Comparison of ENCODE assay signal across 12 cellular contexts in the genomic region with DNA sequence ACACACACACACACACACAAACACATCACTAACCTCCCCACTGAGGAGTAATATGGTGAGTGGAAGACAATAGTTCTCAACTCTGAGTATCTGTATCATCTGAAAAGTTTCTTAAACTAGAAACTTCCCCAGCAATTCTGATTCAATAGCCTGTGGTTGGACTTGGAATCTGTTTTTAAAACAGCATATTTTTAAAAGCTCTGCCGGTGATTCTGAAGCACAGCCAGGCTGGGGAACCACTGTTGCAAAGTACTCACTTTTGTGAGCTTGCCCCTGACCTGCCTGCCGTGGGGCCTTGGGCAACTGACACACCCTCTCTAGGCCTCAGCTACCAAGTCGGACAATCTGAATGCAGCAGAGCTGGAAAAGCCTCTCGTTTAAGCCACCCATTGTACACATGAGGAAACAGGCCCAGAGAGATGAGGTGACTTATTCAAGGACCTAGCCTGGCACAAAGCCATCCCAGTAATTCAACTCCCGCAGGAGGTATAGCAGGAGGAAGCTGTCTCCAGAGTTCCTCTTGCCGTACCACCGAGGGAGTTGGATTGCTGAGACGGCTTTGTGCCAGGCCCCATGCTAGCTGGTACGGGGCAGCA. TPM values are rescaled to one million over a fixed set of nuclear protein-coding genes. Genes with fewer than 3 reads are reported as not detected.
A peak's percentile ranks its signal among the peaks of the same experiment; 100 is the strongest.
DNase-seq lines count a peak whose midpoint lies in the region; TF ChIP-seq lines count a peak whose summit lies in the region.
"Had no signal": no experiment of that assay in that cellular context is flagged by ENCODE, and none has a peak within 500 bp of the region (broad histone marks: within the 10 kb centered on the region; RNA-seq: fewer than 3 reads in every experiment).

No MANE protein-coding gene starts in this region.

- H3K79me2 ChIP-seq in osteoblast (ENCODE audit: insufficient read depth, low read length) = no peaks in the 10 kb centered on the region

- in situ Hi-C loops in transverse colon (cut with MboI; ENCODE audit: low pct_ligation_motif_present in 1 of 4, low pct_unique_long_range_greater_than_20kb in 1 of 4, low sequenced_read_pairs in 3 of 4) = no loop called here

- no peak for TF ChIP-seq EP300 in Ishikawa (IDR thresholded peaks at IDR 0.05; ENCODE audit: borderline replicate concordance)
- TF ChIP-seq EP300 in transverse colon (IDR thresholded peaks at IDR 0.05; ENCODE audit: low read depth) = no peak

- no peak for TF ChIP-seq CTCF in endothelial cell (IDR thresholded peaks at IDR 0.05; ENCODE audit: unreplicated experiment)
- TF ChIP-seq CTCF in transverse colon (IDR thresholded peaks at IDR 0.05) = no peak
- TF ChIP-seq CTCF in osteoblast (IDR thresholded peaks at IDR 0.05; ENCODE audit: extremely low read depth, low read depth, low read length) = no peak
- no peak for TF ChIP-seq CTCF in uterus (IDR thresholded peaks at IDR 0.05)

- H3K4me1 ChIP-seq in transverse colon = peaks cover 0 to 10% (median 3%) of the 10 kb centered on the region in 4 donors
- H3K4me1 ChIP-seq in osteoblast (ENCODE audit: insufficient read depth, low read length) = no peaks in the 10 kb centered on the region
- H3K4me1 ChIP-seq in uterus = no peaks in the 10 kb centered on the region

- H3K27me3 Mint-ChIP-seq in endothelial cell (ENCODE audit: unreplicated experiment) = peaks cover 13% of the 10 kb centered on the region

- H3K27me3 ChIP-seq in transverse colon (no peaks in the 10 kb centered on the region), osteoblast (ENCODE audit: insufficient read depth, low read length) (no peaks in the 10 kb centered on the region), uterus (no peaks in the 10 kb centered on the region)

- H3K36me3 ChIP-seq in transverse colon = no peaks in the 10 kb centered on the region
- no peaks in the 10 kb centered on the region for H3K36me3 ChIP-seq in osteoblast (ENCODE audit: insufficient read depth, low read length)
- H3K36me3 ChIP-seq in uterus = no peaks in the 10 kb centered on the region

- H3K4me1 Mint-ChIP-seq in endothelial cell (ENCODE audit: unreplicated experiment) = peaks cover 14% of the 10 kb centered on the region

- H3K4me3 ChIP-seq in transverse colon (no peak overlapping the region), osteoblast (ENCODE audit: insufficient read depth, low read length) (no peak overlapping the region), uterus (no peak overlapping the region)

- H4K20me1 ChIP-seq in osteoblast (ENCODE audit: insufficient read depth, low read length) = peaks cover 4% of the 10 kb centered on the region

- peak; percentile 83 for DNase-seq in NCI-H345 treated with DMSO at 0.1 percent for 48 hours (lab: John Stamatoyannopoulos, UW; ENCODE audit: unreplicated experiment)
- no peak for DNase-seq in endothelial cell (ENCODE audit: low spot score)
- peak; percentile 55 for DNase-seq in transverse colon
- DNase-seq in SW 1271 (lab: John Stamatoyannopoulos, UW) = no peak
- no peak for DNase-seq in osteoblast (ENCODE audit: insufficient read length, low spot score, missing footprints)
- no peak for DNase-seq in uterus
- DNase-seq: central memory CD4-positive, alpha-beta T cell; kidney had no signal

- H3K9me3 ChIP-seq in transverse colon (no peaks in the 10 kb centered on the region), osteoblast (ENCODE audit: low read depth, low read length) (no peaks in the 10 kb centered on the region), uterus (no peaks in the 10 kb centered on the region)
- H3K9me3 ChIP-seq: neutrophil had no signal

- no peak overlapping the region for H3K4me3 Mint-ChIP-seq in endothelial cell (ENCODE audit: unreplicated experiment)
- H3K4me3 Mint-ChIP-seq: activated T-helper 1 cell treated with anti-CD3 and anti-CD28 coated beads, Interleukin-12 subunit alpha, Interleukin-12 subunit beta, Interleukin-2, Interleukin-4 antibody, amounts not matched to agents 30 ng/mL and 10 ng/mL and 1 ng/mL, durations not matched to agents 14 hours and 24 hours and 36 hours had no signal

- peak overlapping the region in 1 of 4 donors; percentile 12 for H3K27ac ChIP-seq in transverse colon
- H3K27ac ChIP-seq in osteoblast (ENCODE audit: low read depth, low read length) = no peak overlapping the region
- H3K27ac ChIP-seq in uterus = no peak overlapping the region
- H3K27ac ChIP-seq: neutrophil had no signal

- H3K9me3 Mint-ChIP-seq in endothelial cell (ENCODE audit: unreplicated experiment) = no peaks in the 10 kb centered on the region
- H3K9me3 Mint-ChIP-seq: activated T-helper 1 cell treated with anti-CD3 and anti-CD28 coated beads, Interleukin-12 subunit alpha, Interleukin-12 subunit beta, Interleukin-2, Interleukin-4 antibody, amounts not matched to agents 30 ng/mL and 10 ng/mL and 1 ng/mL, durations not matched to agents 14 hours and 24 hours and 36 hours had no signal

- TF ChIP-seq POLR2A in transverse colon (IDR thresholded peaks at IDR 0.05) (no peak), uterus (IDR thresholded peaks at IDR 0.05) (no peak)

- no peaks in the 10 kb centered on the region for H3K36me3 Mint-ChIP-seq in endothelial cell (ENCODE audit: low read depth, unreplicated experiment)

- intact Hi-C loops in transverse colon (cut with DNase I; ENCODE audit: low total_unique reads) (no loop called here), uterus (cut with DNase I; ENCODE audit: low total_unique reads) (no loop called here)

- peak overlapping the region; percentile 48 for H3K27ac Mint-ChIP-seq in endothelial cell (ENCODE audit: unreplicated experiment)
- H3K27ac Mint-ChIP-seq: activated T-helper 1 cell treated with anti-CD3 and anti-CD28 coated beads, Interleukin-12 subunit alpha, Interleukin-12 subunit beta, Interleukin-2, Interleukin-4 antibody, amounts not matched to agents 30 ng/mL and 10 ng/mL and 1 ng/mL, durations not matched to agents 14 hours and 24 hours and 36 hours had no signal

- no peak overlapping the region for H3K4me2 ChIP-seq in osteoblast (ENCODE audit: insufficient read depth, low read length)

- H2AFZ ChIP-seq in osteoblast (ENCODE audit: low read length) = no peak overlapping the region

- no peak for TF ChIP-seq RAD21 in Ishikawa (IDR thresholded peaks at IDR 0.05; ENCODE audit: low read depth)

- 33% methylated on average over 9 of the region's 9 CpGs; no CpG with 5 or more reads in 1 of the 2 donors for WGBS in transverse colon (ENCODE audit: low coverage in 1 of 2), 2 donors

TF ChIP-seq in Ishikawa, 13 proteins besides CTCF, POLR2A, EP300 and RAD21:
- TF ChIP-seq TCF12 (IDR thresholded peaks at IDR 0.05; ENCODE audit: low read depth) = no peak
- peak; percentile 73; the same call in 1 of the 2 replicates for TF ChIP-seq NFIC (IDR thresholded peaks at IDR 0.05)

RNA-seq across cellular contexts. Expression of a gene that starts 8.9 kb away (rescaled TPM):
- total RNA-seq in endothelial cell (ENCODE audit: unreplicated experiment) (0.62 TPM), transverse colon (10 to 100 TPM in 3 of 4 donors, 1 to 10 TPM in 1; 8.1 to 18.9 (median 12.6) TPM), osteoblast (10.9 and 13.0 TPM in 2 replicates), uterus (10 to 100 TPM in 3 of 4 donors, 1 to 10 TPM in 1; 5.9 to 44.5 (median 28.7) TPM)

RNA-seq across cellular contexts. Expression of a gene that starts 18.8 kb away (rescaled TPM):
- total RNA-seq in endothelial cell (ENCODE audit: unreplicated experiment) = 164 TPM
- total RNA-seq in transverse colon = 1 to 10 TPM; 1.8 to 7.0 (median 3.5) TPM
- 12.1 and 19.5 TPM in 2 replicates for total RNA-seq in osteoblast
- total RNA-seq in uterus = 10 to 100 TPM in 2 of 4 donors, under 1 TPM in 2; under 0.01 to 47.7 (median 7.7) TPM

RNA-seq across cellular contexts. Expression of a gene that starts 28.4 kb away (rescaled TPM):
- total RNA-seq in endothelial cell (ENCODE audit: unreplicated experiment) (0.33 TPM), transverse colon (1 to 10 TPM in 3 of 4 donors, not detected in 1; 1.9 to 4.3 (median 3.0) TPM), osteoblast (not detected in 2 replicates), uterus (1 to 10 TPM in 1 of 4 donors, under 1 TPM in 2, not detected in 1; 0.26 to 2.0 (median 0.91) TPM)
- total RNA-seq: SK-MEL-5 had no signal

RNA-seq across cellular contexts. Expression of a gene that starts 29.1 kb away (rescaled TPM):
- 95.1 TPM for total RNA-seq in endothelial cell (ENCODE audit: unreplicated experiment)
- total RNA-seq in transverse colon = 10 to 100 TPM; 35.2 to 47.2 (median 45.1) TPM
- total RNA-seq in osteoblast = 36.6 and 38.6 TPM in 2 replicates
- total RNA-seq in uterus = 100 to 1,000 TPM in 1 of 4 donors, 10 to 100 TPM in 3; 37.1 to 155 (median 75.3) TPM

RNA-seq across cellular contexts. Expression of a gene that starts 36.7 kb away (rescaled TPM):
- total RNA-seq in endothelial cell (ENCODE audit: unreplicated experiment) = 163 TPM
- 10 to 100 TPM; 15.5 to 70.3 (median 42.8) TPM for total RNA-seq in transverse colon
- total RNA-seq in osteoblast = 39.8 and 46.0 TPM in 2 replicates
- total RNA-seq in uterus = 10 to 100 TPM; 19.4 to 70.1 (median 50.2) TPM

Comparison
In these comparisons a context has a peak if more than half of its experiments do, and no peak if none do; other contexts are left out.
1. DNase-seq: peak in NCI-H345 treated with DMSO at 0.1 percent for 48 hours (single experiment) and transverse colon (single experiment); none in endothelial cell (single experiment), SW 1271 (0 of 2), osteoblast (single experiment) and uterus (0 of 2).